10 cellular contexts compared by ENCODE assay signal in genomic region chr7:140638311-140638791, GRCh38. TPM values are rescaled to one million over a fixed set of nuclear protein-coding genes. Genes with fewer than 3 reads are reported as not detected.
DNase-seq lines count a peak whose midpoint lies in the region; ATAC-seq and TF ChIP-seq lines count a peak whose summit lies in the region.
"Had no signal": no experiment of that assay in that cellular context is flagged by ENCODE, and none has a peak within 500 bp of the region (broad histone marks: within the 10 kb centered on the region; RNA-seq: fewer than 3 reads in every experiment).

No MANE protein-coding gene starts in this region.

- TF ChIP-seq CTCF in foreskin keratinocyte (conservative IDR thresholded peaks at IDR 0.05) (peak; percentile 45), omental fat pad (IDR thresholded peaks at IDR 0.05) (no peak)

- H3K27ac ChIP-seq in foreskin keratinocyte: no peak overlapping the region
- H3K27ac ChIP-seq: neutrophil had no signal

- DNase-seq in AG20443 (ENCODE audit: low spot score) (peak; percentile 63), foreskin keratinocyte (peak in 1 of 2 donors; percentile 53), omental fat pad (ENCODE audit: low spot score) (no peak), COR-L47 (lab: John Stamatoyannopoulos, UW) (no peak), KBM-7 (no peak), dermis blood vessel endothelial cell (no peak)
- DNase-seq: Calu3 had no signal

- in situ Hi-C loops in KBM-7 (cut with MboI; ENCODE audit: low pct_unique_long_range_greater_than_20kb, low sequenced_read_pairs): no loop called here

- ATAC-seq in SK-N-SH treated with all-trans-retinoic acid at 6 μM for 48 hours: peak; percentile 19
- ATAC-seq in foreskin keratinocyte: peak; percentile 23
- peak; percentile 20 for ATAC-seq in omental fat pad (ENCODE audit: low FRiP score)
- ATAC-seq in HG03442 (IDR thresholded peaks at IDR 0.05; ENCODE audit: unreplicated experiment): no peak

- peaks cover 8% of the 10 kb centered on the region for H3K27me3 ChIP-seq in foreskin keratinocyte

- H3K4me1 ChIP-seq in foreskin keratinocyte: no peaks in the 10 kb centered on the region

TF ChIP-seq in SK-N-SH treated with all-trans-retinoic acid at 6 μM for 48 hours, 23 proteins besides CTCF, POLR2A, EP300 and RAD21:
- TF ChIP-seq POU6F1 (CRISPR knock-in tag; IDR thresholded peaks at IDR 0.05; ENCODE audit: borderline replicate concordance, low read depth) (no peak), BACH2 (CRISPR knock-in tag; IDR thresholded peaks at IDR 0.05; ENCODE audit: borderline replicate concordance) (no peak), ZNF70 (CRISPR knock-in tag; IDR thresholded peaks at IDR 0.05) (no peak), TOX (CRISPR knock-in tag; IDR thresholded peaks at IDR 0.05; ENCODE audit: borderline replicate concordance) (no peak), RARB (CRISPR knock-in tag; IDR thresholded peaks at IDR 0.05) (no peak)
- TF ChIP-seq, protein P1, sequence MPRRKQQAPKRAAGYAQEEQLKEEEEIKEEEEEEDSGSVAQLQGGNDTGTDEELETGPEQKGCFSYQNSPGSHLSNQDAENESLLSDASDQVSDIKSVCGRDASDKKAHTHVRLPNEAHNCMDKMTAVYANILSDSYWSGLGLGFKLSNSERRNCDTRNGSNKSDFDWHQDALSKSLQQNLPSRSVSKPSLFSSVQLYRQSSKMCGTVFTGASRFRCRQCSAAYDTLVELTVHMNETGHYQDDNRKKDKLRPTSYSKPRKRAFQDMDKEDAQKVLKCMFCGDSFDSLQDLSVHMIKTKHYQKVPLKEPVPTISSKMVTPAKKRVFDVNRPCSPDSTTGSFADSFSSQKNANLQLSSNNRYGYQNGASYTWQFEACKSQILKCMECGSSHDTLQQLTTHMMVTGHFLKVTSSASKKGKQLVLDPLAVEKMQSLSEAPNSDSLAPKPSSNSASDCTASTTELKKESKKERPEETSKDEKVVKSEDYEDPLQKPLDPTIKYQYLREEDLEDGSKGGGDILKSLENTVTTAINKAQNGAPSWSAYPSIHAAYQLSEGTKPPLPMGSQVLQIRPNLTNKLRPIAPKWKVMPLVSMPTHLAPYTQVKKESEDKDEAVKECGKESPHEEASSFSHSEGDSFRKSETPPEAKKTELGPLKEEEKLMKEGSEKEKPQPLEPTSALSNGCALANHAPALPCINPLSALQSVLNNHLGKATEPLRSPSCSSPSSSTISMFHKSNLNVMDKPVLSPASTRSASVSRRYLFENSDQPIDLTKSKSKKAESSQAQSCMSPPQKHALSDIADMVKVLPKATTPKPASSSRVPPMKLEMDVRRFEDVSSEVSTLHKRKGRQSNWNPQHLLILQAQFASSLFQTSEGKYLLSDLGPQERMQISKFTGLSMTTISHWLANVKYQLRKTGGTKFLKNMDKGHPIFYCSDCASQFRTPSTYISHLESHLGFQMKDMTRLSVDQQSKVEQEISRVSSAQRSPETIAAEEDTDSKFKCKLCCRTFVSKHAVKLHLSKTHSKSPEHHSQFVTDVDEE (CRISPR knock-in tag; IDR thresholded peaks at IDR 0.05): no peak

RNA-seq across cellular contexts. Expression of gene DENND2A, which starts 2.3 kb away (rescaled TPM):
- 1.1 and 3.0 TPM in 2 replicates for total RNA-seq in foreskin keratinocyte
- polyA plus RNA-seq in foreskin keratinocyte: 0.62 and 2.0 TPM in 2 replicates
- 10 to 100 TPM in 3 of 4 donors, 1 to 10 TPM in 1; 6.7 to 34.7 (median 15.7) TPM for total RNA-seq in omental fat pad
- 0.14 and 1.0 TPM in 2 replicates for total RNA-seq in dermis blood vessel endothelial cell
- total RNA-seq: Calu3 had no signal

RNA-seq across cellular contexts. Expression of gene ADCK2, which starts 34.4 kb away (rescaled TPM):
- total RNA-seq in foreskin keratinocyte (18.5 and 19.2 TPM in 2 replicates), omental fat pad (10 to 100 TPM; 15.9 to 25.1 (median 20.1) TPM), dermis blood vessel endothelial cell (30.6 and 44.2 TPM in 2 replicates)
- polyA plus RNA-seq in foreskin keratinocyte: 16.6 and 17.7 TPM in 2 replicates

RNA-seq across cellular contexts. Expression of gene NDUFB2, which starts 58.2 kb away (rescaled TPM):
- total RNA-seq in foreskin keratinocyte (217 and 239 TPM in 2 replicates), omental fat pad (100 to 1,000 TPM; 118 to 301 (median 234) TPM), dermis blood vessel endothelial cell (124 and 217 TPM in 2 replicates)
- 365 and 389 TPM in 2 replicates for polyA plus RNA-seq in foreskin keratinocyte
